Comparison of ENCODE assay signal across 8 cellular contexts in genomic region chr7:138565451-138566114, GRCh38.
A peak's percentile ranks its signal among the peaks of the same experiment; 100 is the strongest.
DNase-seq lines count a peak whose midpoint lies in the region; ATAC-seq and TF ChIP-seq lines count a peak whose summit lies in the region.
"Had no signal": no experiment of that assay in that cellular context is flagged by ENCODE, and none has a peak within 500 bp of the region (broad histone marks: within the 10 kb centered on the region; RNA-seq: fewer than 3 reads in every experiment).

No MANE protein-coding gene starts in this region.

- H4K91ac ChIP-seq in H9 (ENCODE audit: insufficient read length, low read depth, low read length): no peak overlapping the region

- no peak overlapping the region for H3K9ac ChIP-seq in H9 (ENCODE audit: extremely low read depth, insufficient read length, low read length)
- peak overlapping the region; percentile 63 for H3K9ac ChIP-seq in OCI-LY3 (ENCODE audit: low read length)

- H3K4ac ChIP-seq in H9 (ENCODE audit: low read depth, low read length): no peak overlapping the region

- ATAC-seq in GM21390 (IDR thresholded peaks at IDR 0.05; ENCODE audit: unreplicated experiment): no peak

- TF ChIP-seq CTCF in H9 (conservative IDR thresholded peaks at IDR 0.05): no peak
- no peak for TF ChIP-seq CTCF in OCI-LY3 (IDR thresholded peaks at IDR 0.05; ENCODE audit: low read depth, low read length)
- TF ChIP-seq CTCF in osteoblast (IDR thresholded peaks at IDR 0.05; ENCODE audit: extremely low read depth, low read depth, low read length): no peak

- H3K23ac ChIP-seq in H9 (ENCODE audit: insufficient read length, low read depth, low read length): no peak overlapping the region

- no peak overlapping the region for H3K27ac ChIP-seq in H9 (ENCODE audit: insufficient read length, low read depth, low read length)
- peak overlapping the region; percentile 86 for H3K27ac ChIP-seq in OCI-LY3 (ENCODE audit: low read length)
- peak overlapping the region; percentile 27 for H3K27ac ChIP-seq in epithelial cell of prostate
- peak overlapping the region; percentile 39 for H3K27ac ChIP-seq in osteoblast (ENCODE audit: low read depth, low read length)

- H4K5ac ChIP-seq in H9 (ENCODE audit: insufficient read length, low read depth, low read length): no peak overlapping the region

- H2AFZ ChIP-seq in H9 (ENCODE audit: low read length): no peak overlapping the region
- H2AFZ ChIP-seq in OCI-LY3 (ENCODE audit: low read depth, low read length): no peak overlapping the region
- no peak overlapping the region for H2AFZ ChIP-seq in osteoblast (ENCODE audit: low read length)

- H3K23me2 ChIP-seq in H9 (ENCODE audit: insufficient read length, low read depth, low read length, poor library complexity, severe bottlenecking): no peaks in the 10 kb centered on the region

- H3K36me3 ChIP-seq in OCI-LY3 (replicated peaks; ENCODE audit: low read depth, low read length) (peaks cover 11% of the 10 kb centered on the region), osteoblast (ENCODE audit: insufficient read depth, low read length) (peaks cover 14% of the 10 kb centered on the region)

- H3K4me1 Mint-ChIP-seq in H9: peaks cover 20 to 34% of the 10 kb centered on the region in 2 experiments

- no peak overlapping the region for H2BK15ac ChIP-seq in H9 (ENCODE audit: low read depth, low read length)

- H3K4me1 ChIP-seq in H9 (ENCODE audit: insufficient read depth, low read length): no peaks in the 10 kb centered on the region
- peaks cover 25% of the 10 kb centered on the region for H3K4me1 ChIP-seq in OCI-LY3 (ENCODE audit: low read length)
- no peaks in the 10 kb centered on the region for H3K4me1 ChIP-seq in osteoblast (ENCODE audit: insufficient read depth, low read length)

- no peak overlapping the region for H3T11ph ChIP-seq in H9 (ENCODE audit: low read length)

- H2BK5ac ChIP-seq in H9 (ENCODE audit: insufficient read length, low read length): no peak overlapping the region

- peaks cover 83 to 96% (median 93%) of the 10 kb centered on the region in 3 experiments for H3K36me3 Mint-ChIP-seq in H9 (ENCODE audit: insufficient read depth in 1 of 3, low read depth in 3 of 3)

- H3K56ac ChIP-seq in H9 (ENCODE audit: insufficient read length, low read depth, low read length): no peak overlapping the region

- H3K79me1 ChIP-seq in H9 (ENCODE audit: insufficient read depth, low read depth, low read length, poor library complexity, severe bottlenecking): no peaks in the 10 kb centered on the region

- no peaks in the 10 kb centered on the region for H3K79me2 ChIP-seq in H9 (ENCODE audit: insufficient read depth, low read length)
- H3K79me2 ChIP-seq in OCI-LY3 (ENCODE audit: low read length): no peaks in the 10 kb centered on the region
- no peaks in the 10 kb centered on the region for H3K79me2 ChIP-seq in osteoblast (ENCODE audit: insufficient read depth, low read length)

- H3K4me3 ChIP-seq in OCI-LY3 (ENCODE audit: low read length): peak overlapping the region; percentile 75
- no peak overlapping the region for H3K4me3 ChIP-seq in osteoblast (ENCODE audit: insufficient read depth, low read length)

- no peak overlapping the region for H4K8ac ChIP-seq in H9 (replicated peaks; ENCODE audit: insufficient read length, low read depth, low read length)

- H3K27me3 ChIP-seq in H9 (ENCODE audit: insufficient read depth, low read length): no peaks in the 10 kb centered on the region
- no peaks in the 10 kb centered on the region for H3K27me3 ChIP-seq in OCI-LY3 (ENCODE audit: low read depth, low read length)
- H3K27me3 ChIP-seq in osteoblast (ENCODE audit: insufficient read depth, low read length): no peaks in the 10 kb centered on the region

- peaks cover 2% of the 10 kb centered on the region; the same call in 1 of the 2 replicates for H3K27me3 Mint-ChIP-seq in H9 (ENCODE audit: low read depth)

- H2AK5ac ChIP-seq in H9 (ENCODE audit: insufficient read length, low read length): no peak overlapping the region

- H3K9me3 ChIP-seq in H9 (ENCODE audit: control insufficient read depth, low read depth, low read length): peaks cover 51% of the 10 kb centered on the region
- H3K9me3 ChIP-seq in OCI-LY3 (ENCODE audit: insufficient read depth, low read length): no peaks in the 10 kb centered on the region
- H3K9me3 ChIP-seq in osteoblast (ENCODE audit: low read depth, low read length): peaks cover 4% of the 10 kb centered on the region

- no peak overlapping the region for H2BK20ac ChIP-seq in H9 (ENCODE audit: low read depth, low read length, poor library complexity, severe bottlenecking)

- H4K20me1 ChIP-seq in H9 (ENCODE audit: control insufficient read depth, insufficient read depth, insufficient read length): no peaks in the 10 kb centered on the region
- no peaks in the 10 kb centered on the region for H4K20me1 ChIP-seq in OCI-LY3 (ENCODE audit: insufficient read depth, low read length)
- no peaks in the 10 kb centered on the region for H4K20me1 ChIP-seq in osteoblast (ENCODE audit: insufficient read depth, low read length)

- DNase-seq in H9: peak; percentile 41
- peak; percentile 22 for DNase-seq in epithelial cell of prostate (ENCODE audit: low read depth, low spot score)
- no peak for DNase-seq in osteoblast (ENCODE audit: insufficient read length, low spot score, missing footprints)
- DNase-seq in activated naive CD4-positive, alpha-beta T cell treated with Interleukin-2 at 50 U/mL for 16 hours: no peak
- DNase-seq in activated CD4-positive, alpha-beta T cell treated with anti-CD3 and anti-CD28 coated beads, Interleukin-2, amount 50 U/mL, for 48 hours: no peak
- DNase-seq: stimulated activated CD4-positive, alpha-beta T cell treated with anti-CD3 and anti-CD28 coated beads, Interleukin-1b, Interleukin-23, amount 100 ng/mL, for 48 hours had no signal

- H3K9me3 Mint-ChIP-seq in H9: peaks cover 25 to 37% of the 10 kb centered on the region in 2 experiments

- no peak overlapping the region for H2BK12ac ChIP-seq in H9 (ENCODE audit: insufficient read length, low read depth, low read length)

- H2BK120ac ChIP-seq in H9 (ENCODE audit: low read depth, low read length, poor library complexity, severe bottlenecking): no peak overlapping the region

- H3K14ac ChIP-seq in H9 (ENCODE audit: insufficient read depth, low read length): no peak overlapping the region

- peak overlapping the region in 2 of 3 experiments; percentile 81 to 89; a peak in 4 of 7 replicates for H3K27ac Mint-ChIP-seq in H9

- H3K4me2 ChIP-seq in H9 (ENCODE audit: insufficient read depth, insufficient read length, low read length) (no peak overlapping the region), OCI-LY3 (ENCODE audit: low read length) (peak overlapping the region; percentile 96), osteoblast (ENCODE audit: insufficient read depth, low read length) (no peak overlapping the region)

- no peak overlapping the region for H3K18ac ChIP-seq in H9 (ENCODE audit: insufficient read length, low read depth, low read length)

- WGBS in H9 (ENCODE audit: extremely low coverage, insufficient read length, low lambda C conversion rate): no CpG with 5 or more reads among the region's 8 CpGs

- no peak overlapping the region for H3K4me3 Mint-ChIP-seq in H9

Comparison
In these comparisons a context has a peak if more than half of its experiments do, and no peak if none do; other contexts are left out.
1. DNase-seq: peak in H9 (single experiment) and epithelial cell of prostate (single experiment); none in osteoblast (single experiment), activated naive CD4-positive, alpha-beta T cell treated with Interleukin-2 at 50 U/mL for 16 hours (single experiment) and activated CD4-positive, alpha-beta T cell treated with anti-CD3 and anti-CD28 coated beads, Interleukin-2, amount 50 U/mL, for 48 hours (0 of 2).